Comparison of ENCODE assay signal across 23 cellular contexts in the genomic region with DNA sequence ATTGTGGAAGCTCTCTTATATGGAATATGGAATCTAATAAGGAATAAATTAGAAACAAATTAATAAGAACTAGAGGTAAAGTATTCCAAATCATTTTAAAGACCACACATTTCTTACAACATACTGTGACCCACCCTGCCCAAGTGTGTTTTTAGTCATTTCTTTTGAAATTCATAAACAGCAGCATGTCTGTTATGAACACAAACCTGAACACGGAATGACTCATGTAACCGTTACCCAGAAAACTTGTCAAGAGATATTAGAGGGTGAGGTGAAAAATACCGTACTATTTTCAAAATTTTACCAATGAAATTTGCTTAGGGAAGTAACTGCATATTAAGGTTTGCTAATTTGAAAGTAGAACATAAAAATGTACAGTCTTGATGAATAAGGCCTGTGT.
"Had no signal": no experiment of that assay in that cellular context is flagged by ENCODE, and none has a peak within 500 bp of the region (broad histone marks: within the 10 kb centered on the region; RNA-seq: fewer than 3 reads in every experiment).

No MANE protein-coding gene starts in this region.

- H3K36me3 ChIP-seq: neural progenitor cell, ovary, right lobe of liver, upper lobe of right lung, uterus had no signal

- FAIRE-seq: small intestine had no signal

- H3K4me2 ChIP-seq: neural progenitor cell had no signal

- ATAC-seq: natural killer cell; psoas muscle; right cardiac atrium; right lobe of liver; stimulated activated effector memory CD8-positive, alpha-beta T cell treated with anti-CD3 and anti-CD28 coated beads, Interleukin-12 subunit alpha, Interleukin-12 subunit beta, amount 100 ng/mL, for 72 hours; stimulated activated naive B cell treated with anti-CD40 and anti-IgM and Interleukin-4, amounts not matched to agents 10 μg/mL and 1 μg/mL and 100 μg/mL, for 72 hours; upper lobe of right lung had no signal

- H3K9me3 ChIP-seq: ovary, psoas muscle, right lobe of liver, sigmoid colon, tibial artery, transverse colon, upper lobe of right lung, uterus had no signal

- DNase-seq: natural killer cell; occipital lobe; ovary; posterior cingulate gyrus; psoas muscle; right cardiac atrium; right lobe of liver; sigmoid colon; small intestine; stimulated activated CD4-positive, alpha-beta T cell treated with anti-CD3 and anti-CD28 coated beads, Interleukin-15, amount 100 ng/mL, for 24 hours; stimulated activated CD4-positive, alpha-beta T cell treated with anti-CD3 and anti-CD28 coated beads, Interleukin-2, amount 100 ng/mL, for 24 hours; stimulated activated CD4-positive, alpha-beta T cell treated with anti-CD3 and anti-CD28 coated beads, Interleukin-2, amount 100 ng/mL, for 48 hours; stimulated activated CD4-positive, alpha-beta T cell treated with anti-CD3 and anti-CD28 coated beads, Interleukin-4, amount 100 ng/mL, for 24 hours; stimulated activated naive B cell treated with anti-CD40 and anti-IgM and Interleukin-4, amounts not matched to agents 10 μg/mL and 1 μg/mL and 100 μg/mL, for 72 hours; stimulated activated naive CD4-positive, alpha-beta T cell treated with Interleukin-2 at 50 U/mL for 16 hours; stomach; tibial artery; transverse colon; upper lobe of right lung; uterus had no signal

- H3K4me1 ChIP-seq: neural progenitor cell, parathyroid adenoma, psoas muscle, right lobe of liver, sigmoid colon, stomach, tibial artery, transverse colon, upper lobe of right lung, uterus had no signal

- H3K4me3 ChIP-seq: neural progenitor cell, ovary, psoas muscle, right lobe of liver, sigmoid colon, stomach, tibial artery, transverse colon, upper lobe of right lung, uterus had no signal

- H3K27ac ChIP-seq: neural progenitor cell, ovary, parathyroid adenoma, psoas muscle, right lobe of liver, sigmoid colon, stomach, tibial artery, transverse colon, upper lobe of right lung, uterus had no signal

- H3K27me3 ChIP-seq: neural progenitor cell, ovary, right lobe of liver, sigmoid colon, stomach, tibial artery, transverse colon, upper lobe of right lung, uterus had no signal

- H3K9ac ChIP-seq: neural progenitor cell, parathyroid adenoma had no signal

- H3K79me2 ChIP-seq: parathyroid adenoma had no signal

- H2AFZ ChIP-seq: neural progenitor cell, parathyroid adenoma had no signal
